Comparison of ENCODE assay signal across 13 cellular contexts in genomic region chr6:11730645-11731044, GRCh38. TPM values are rescaled to one million over a fixed set of nuclear protein-coding genes. Genes with fewer than 3 reads are reported as not detected.
DNase-seq lines count a peak whose midpoint lies in the region; ATAC-seq and TF ChIP-seq lines count a peak whose summit lies in the region.
"Had no signal": no experiment of that assay in that cellular context is flagged by ENCODE, and none has a peak within 500 bp of the region (broad histone marks: within the 10 kb centered on the region; RNA-seq: fewer than 3 reads in every experiment).

No MANE protein-coding gene starts in this region.

- H3K27ac Mint-ChIP-seq in activated CD8-positive, alpha-beta memory T cell treated with anti-CD3 and anti-CD28 coated beads, Interleukin-2, amount 10 ng/mL, durations not matched to agents 7 days and 5 days = no peak overlapping the region

- TF ChIP-seq POLR2A in NB4 (IDR thresholded peaks at IDR 0.05; ENCODE audit: extremely low read depth, insufficient read length) (no peak), transverse colon (IDR thresholded peaks at IDR 0.05) (no peak)

- no peak overlapping the region for H3K4me3 ChIP-seq in NB4 (ENCODE audit: low read depth, low read length)
- no peak overlapping the region for H3K4me3 ChIP-seq in transverse colon
- H3K4me3 ChIP-seq: ascending aorta had no signal

- TF ChIP-seq CTCF in NB4 (IDR thresholded peaks at IDR 0.05; ENCODE audit: low read depth, low read length) (no peak), transverse colon (IDR thresholded peaks at IDR 0.05) (no peak)

- no peaks in the 10 kb centered on the region for H3K9me3 ChIP-seq in transverse colon
- H3K9me3 ChIP-seq: ascending aorta had no signal

- no peaks in the 10 kb centered on the region for H3K36me3 ChIP-seq in transverse colon
- H3K36me3 ChIP-seq: ascending aorta had no signal

- no peaks in the 10 kb centered on the region for H3K9me3 Mint-ChIP-seq in activated CD8-positive, alpha-beta memory T cell treated with anti-CD3 and anti-CD28 coated beads, Interleukin-2, amount 10 ng/mL, durations not matched to agents 7 days and 5 days (ENCODE audit: low read depth)
- H3K9me3 Mint-ChIP-seq: IgD-negative memory B cell had no signal

- intact Hi-C loops in transverse colon (cut with DNase I; ENCODE audit: low total_unique reads) = no loop called here

- H3K4me1 ChIP-seq in transverse colon = peaks cover 0 to 16% (median 8%) of the 10 kb centered on the region in 4 donors

- no peak for TF ChIP-seq EP300 in transverse colon (IDR thresholded peaks at IDR 0.05; ENCODE audit: low read depth)

- in situ Hi-C loops in transverse colon (cut with MboI; ENCODE audit: low pct_ligation_motif_present in 1 of 4, low pct_unique_long_range_greater_than_20kb in 1 of 4, low sequenced_read_pairs in 3 of 4) = no loop called here

- H3K27me3 Mint-ChIP-seq in activated CD8-positive, alpha-beta memory T cell treated with anti-CD3 and anti-CD28 coated beads, Interleukin-2, amount 10 ng/mL, durations not matched to agents 7 days and 5 days = peaks cover 12% of the 10 kb centered on the region

- H3K27ac ChIP-seq in transverse colon = no peak overlapping the region
- H3K27ac ChIP-seq: epithelial cell of prostate had no signal

- ATAC-seq in HG02678 (IDR thresholded peaks at IDR 0.05; ENCODE audit: unreplicated experiment) = peak; percentile 74
- ATAC-seq in activated CD8-positive, alpha-beta memory T cell treated with anti-CD3 and anti-CD28 coated beads, Interleukin-2, amount 10 ng/mL, durations not matched to agents 7 days and 5 days = no peak

- DNase-seq in stimulated activated CD4-positive, alpha-beta T cell treated with anti-CD3 and anti-CD28 coated beads, Interleukin-4, amount 100 ng/mL, for 24 hours = peak; percentile 36
- DNase-seq in stimulated activated CD4-positive, alpha-beta T cell treated with anti-CD3 and anti-CD28 coated beads, Interleukin-2, amount 100 ng/mL, for 48 hours = no peak
- peak; percentile 12 for DNase-seq in NB4 (ENCODE audit: low read depth)
- peak; percentile 16 for DNase-seq in transverse colon
- no peak for DNase-seq in nucleus accumbens (lab: John Stamatoyannopoulos, UW)
- no peak for DNase-seq in NCI-H510A (lab: John Stamatoyannopoulos, UW)
- DNase-seq in activated CD8-positive, alpha-beta memory T cell treated with anti-CD3 and anti-CD28 coated beads, Interleukin-2, amount 10 ng/mL, durations not matched to agents 7 days and 5 days = no peak
- DNase-seq: kidney, NCI-H526 had no signal

- H3K4me3 Mint-ChIP-seq in activated CD8-positive, alpha-beta memory T cell treated with anti-CD3 and anti-CD28 coated beads, Interleukin-2, amount 10 ng/mL, durations not matched to agents 7 days and 5 days = no peak overlapping the region
- H3K4me3 Mint-ChIP-seq: IgD-negative memory B cell had no signal

- WGBS in transverse colon (ENCODE audit: low coverage in 1 of 2), 2 donors = 72 to 80% methylated on average over 1 to 2 of the region's 2 CpGs

- no peaks in the 10 kb centered on the region for H3K27me3 ChIP-seq in transverse colon
- H3K27me3 ChIP-seq: ascending aorta had no signal

- peaks cover 32% of the 10 kb centered on the region for H3K4me1 Mint-ChIP-seq in activated CD8-positive, alpha-beta memory T cell treated with anti-CD3 and anti-CD28 coated beads, Interleukin-2, amount 10 ng/mL, durations not matched to agents 7 days and 5 days

- CTCF ChIA-PET in activated CD8-positive, alpha-beta memory T cell treated with anti-CD3 and anti-CD28 coated beads, Interleukin-2, amount 10 ng/mL, durations not matched to agents 7 days and 5 days (lab: Charles Lee) = no interaction called here

- H3K36me3 Mint-ChIP-seq in activated CD8-positive, alpha-beta memory T cell treated with anti-CD3 and anti-CD28 coated beads, Interleukin-2, amount 10 ng/mL, durations not matched to agents 7 days and 5 days = peaks cover 1% of the 10 kb centered on the region

RNA-seq across cellular contexts. Expression of gene ADTRP, which starts 48.0 kb away (rescaled TPM):
- total RNA-seq in transverse colon = 100 to 1,000 TPM; 119 to 199 (median 181) TPM
- 1 to 10 TPM in 1 of 2 experiments, under 1 TPM in 1; 0.47 to 2.0 TPM for total RNA-seq in activated CD8-positive, alpha-beta memory T cell treated with anti-CD3 and anti-CD28 coated beads, Interleukin-2, amount 10 ng/mL, durations not matched to agents 7 days and 5 days
- total RNA-seq: ascending aorta had no signal

Comparison
In these comparisons a context has a peak if more than half of its experiments do, and no peak if none do; other contexts are left out.
1. DNase-seq: peak in stimulated activated CD4-positive, alpha-beta T cell treated with anti-CD3 and anti-CD28 coated beads, Interleukin-4, amount 100 ng/mL, for 24 hours (single experiment), NB4 (single experiment) and transverse colon (single experiment); none in stimulated activated CD4-positive, alpha-beta T cell treated with anti-CD3 and anti-CD28 coated beads, Interleukin-2, amount 100 ng/mL, for 48 hours (0 of 2), nucleus accumbens (0 of 56), NCI-H510A (single experiment) and activated CD8-positive, alpha-beta memory T cell treated with anti-CD3 and anti-CD28 coated beads, Interleukin-2, amount 10 ng/mL, durations not matched to agents 7 days and 5 days (single experiment).
2. RNA of gene ADTRP, which starts 48.0 kb away (total RNA-seq): 119 to 199 TPM in transverse colon; 0.47 to 2.0 TPM in activated CD8-positive, alpha-beta memory T cell treated with anti-CD3 and anti-CD28 coated beads, Interleukin-2, amount 10 ng/mL, durations not matched to agents 7 days and 5 days; every median in the first group is over 10 times any median in the second.